11 cellular contexts compared by ENCODE assay signal in genomic region chr6:42448906-42449659, GRCh38. TPM values are rescaled to one million over a fixed set of nuclear protein-coding genes. Genes with fewer than 3 reads are reported as not detected.
DNase-seq lines count a peak whose midpoint lies in the region; ATAC-seq, FAIRE-seq and TF ChIP-seq lines count a peak whose summit lies in the region.
"Had no signal": no experiment of that assay in that cellular context is flagged by ENCODE, and none has a peak within 500 bp of the region (broad histone marks: within the 10 kb centered on the region; RNA-seq: fewer than 3 reads in every experiment).

No MANE protein-coding gene starts in this region.

- H3K4me1 Mint-ChIP-seq in activated CD8-positive, alpha-beta T cell treated with anti-CD3 and anti-CD28 coated beads, Interleukin-2, amount 10 ng/mL, durations not matched to agents 7 days and 5 days (ENCODE audit: low read depth): peaks cover 56% of the 10 kb centered on the region

- no peaks in the 10 kb centered on the region for H3K79me2 ChIP-seq in HepG2 (ENCODE audit: insufficient read depth, low read length)

- no peak for FAIRE-seq in HepG2 (lab: Jason Lieb, UNC)
- FAIRE-seq: endometrium had no signal

- H3K27me3 Mint-ChIP-seq in activated CD8-positive, alpha-beta T cell treated with anti-CD3 and anti-CD28 coated beads, Interleukin-2, amount 10 ng/mL, durations not matched to agents 7 days and 5 days (ENCODE audit: low read depth): peaks cover 2% of the 10 kb centered on the region

- DNase-seq in heart left ventricle (no peak), right atrium auricular region (ENCODE audit: low spot score) (no peak), HepG2 (ENCODE audit: low spot score) (no peak), dedifferentiated amniotic fluid mesenchymal stem cell (ENCODE audit: extremely low spot score) (no peak)
- no peak for DNase-seq in activated CD8-positive, alpha-beta T cell treated with anti-CD3 and anti-CD28 coated beads, Interleukin-2, amount 10 ng/mL, durations not matched to agents 7 days and 5 days
- no peak for DNase-seq in stimulated activated CD4-positive, alpha-beta T cell treated with anti-CD3 and anti-CD28 coated beads, Interleukin-4, amount 100 ng/mL, for 1 hour
- DNase-seq: activated CD4-positive, alpha-beta T cell treated with anti-CD3 and anti-CD28 coated beads for 1 hour; NCI-H510A had no signal

- H2AFZ ChIP-seq in HepG2 (ENCODE audit: low read length): no peak overlapping the region

- no peaks in the 10 kb centered on the region; the same call in 1 of the 2 replicates for H4K20me1 ChIP-seq in HepG2 (ENCODE audit: insufficient read depth, low read length)

- in situ Hi-C loops in HepG2 (cut with HindIII; ENCODE audit: extremely low pct_ligation_motif_present, low pct_unique_long_range_greater_than_20kb): no loop called here

- POLR2A ChIA-PET in activated CD8-positive, alpha-beta T cell treated with anti-CD3 and anti-CD28 coated beads, Interleukin-2, amount 10 ng/mL, durations not matched to agents 7 days and 5 days (lab: Charles Lee): interaction anchor here (0.6 kb wide), 1 partner anchor 486 kb away, joined by 3 read pairs; no protein-coding TSS in a partner anchor
- POLR2A ChIA-PET in HepG2 (lab: Yijun Ruan, JAX): no interaction called here

- CTCF ChIA-PET in activated CD8-positive, alpha-beta T cell treated with anti-CD3 and anti-CD28 coated beads, Interleukin-2, amount 10 ng/mL, durations not matched to agents 7 days and 5 days (lab: Charles Lee): interaction anchor here (0.7 to 1.1 kb wide), 6 partner anchors 16 to 235 kb away, joined by 3 to 5 read pairs (median 4); no protein-coding TSS in a partner anchor
- CTCF ChIA-PET in HepG2 (lab: Yijun Ruan, JAX; ENCODE audit: low intra/inter-chr PET ratio, low total read pairs): no interaction called here

- H3K27me3 ChIP-seq in heart left ventricle (no peaks in the 10 kb centered on the region), right atrium auricular region (no peaks in the 10 kb centered on the region), iPS-18a (ENCODE audit: control insufficient read depth, insufficient read depth, low read length) (no peaks in the 10 kb centered on the region), HepG2 (ENCODE audit: control insufficient read depth in 1 of 2, insufficient read depth in 2 of 2, low read length in 2 of 2) (peaks cover 9 to 86% of the 10 kb centered on the region in 2 experiments; a peak in 4 of 5 replicates)

- H3K9ac ChIP-seq in iPS-18a (ENCODE audit: low read length) (no peak overlapping the region), HepG2 (ENCODE audit: insufficient read depth, low read depth, low read length) (no peak overlapping the region)

- BruUV-seq in HepG2 (replicated peaks; lab: Mats Ljungman, UMichigan): no TSS peak

- peak overlapping the region in 6 of 12 donors; percentile 24 to 91 (median 52) for H3K27ac ChIP-seq in heart left ventricle
- no peak overlapping the region for H3K27ac ChIP-seq in right atrium auricular region
- no peak overlapping the region for H3K27ac ChIP-seq in iPS-18a (ENCODE audit: low read length)
- peak overlapping the region; percentile 27 for H3K27ac ChIP-seq in urinary bladder (ENCODE audit: low read depth)
- no peak overlapping the region for H3K27ac ChIP-seq in HepG2 (ENCODE audit: extremely low read length, insufficient read depth, low read length)

- TF ChIP-seq EP300 in HepG2 (IDR thresholded peaks at IDR 0.05; ENCODE audit: low read depth in 2 of 2, low read length in 2 of 2) (no peak), HepG2 (CRISPR knock-in tag; IDR thresholded peaks at IDR 0.05; ENCODE audit: borderline replicate concordance) (no peak)

- H3K4me3 ChIP-seq in heart left ventricle (peak overlapping the region in 8 of 12 donors; percentile 65 to 98 (median 88)), right atrium auricular region (no peak overlapping the region), iPS-18a (ENCODE audit: low read length) (peak overlapping the region; percentile 80), urinary bladder (ENCODE audit: low read depth, low read length) (peak overlapping the region; percentile 27), HepG2 (replicated peaks in 1 of 3; ENCODE audit: insufficient read depth in 1 of 3, low read depth in 2 of 3, low read length in 3 of 3) (no peak overlapping the region)

- ATAC-seq in heart left ventricle (no peak), HepG2 (no peak)
- ATAC-seq in activated CD8-positive, alpha-beta T cell treated with anti-CD3 and anti-CD28 coated beads, Interleukin-2, amount 10 ng/mL, durations not matched to agents 7 days and 5 days: no peak

- H3K4me1 ChIP-seq in heart left ventricle (peaks cover 0 to 49% (median 18%) of the 10 kb centered on the region in 12 donors), right atrium auricular region (peaks cover 0 to 30% of the 10 kb centered on the region in 2 donors), iPS-18a (ENCODE audit: control insufficient read depth, low read depth, low read length) (peaks cover 18% of the 10 kb centered on the region), urinary bladder (ENCODE audit: insufficient read depth) (peaks cover 3% of the 10 kb centered on the region), HepG2 (ENCODE audit: insufficient read depth, low read length) (peaks cover 11% of the 10 kb centered on the region)

- H3K9me3 Mint-ChIP-seq in activated CD8-positive, alpha-beta T cell treated with anti-CD3 and anti-CD28 coated beads, Interleukin-2, amount 10 ng/mL, durations not matched to agents 7 days and 5 days (ENCODE audit: insufficient read depth): no peaks in the 10 kb centered on the region

- TF ChIP-seq POLR2A in heart left ventricle (IDR thresholded peaks at IDR 0.05): no peak
- no peak for TF ChIP-seq POLR2A in HepG2 (IDR thresholded peaks at IDR 0.05; ENCODE audit: insufficient read depth in 1 of 2, low read depth in 2 of 2, low read length in 2 of 2)

- H3K36me3 ChIP-seq in heart left ventricle (no peaks in the 10 kb centered on the region), right atrium auricular region (no peaks in the 10 kb centered on the region), iPS-18a (ENCODE audit: control insufficient read depth, low read depth, low read length) (peaks cover 3% of the 10 kb centered on the region), urinary bladder (ENCODE audit: insufficient read depth) (peaks cover 2% of the 10 kb centered on the region), HepG2 (replicated peaks in 1 of 2; ENCODE audit: control insufficient read depth in 1 of 2, insufficient read depth in 2 of 2, low read length in 2 of 2) (no peaks in the 10 kb centered on the region)

- peaks cover 41% of the 10 kb centered on the region for H3K36me3 Mint-ChIP-seq in activated CD8-positive, alpha-beta T cell treated with anti-CD3 and anti-CD28 coated beads, Interleukin-2, amount 10 ng/mL, durations not matched to agents 7 days and 5 days (ENCODE audit: low read depth)

- H3K9me3 ChIP-seq in heart left ventricle: no peaks in the 10 kb centered on the region
- no peaks in the 10 kb centered on the region for H3K9me3 ChIP-seq in right atrium auricular region
- no peaks in the 10 kb centered on the region for H3K9me3 ChIP-seq in iPS-18a (ENCODE audit: control insufficient read depth, low read depth, low read length)
- no peaks in the 10 kb centered on the region for H3K9me3 ChIP-seq in HepG2 (ENCODE audit: low read length)

- intact Hi-C loops in heart left ventricle (cut with DNase I) (no loop called here), HepG2 (cut with micrococcal nuclease; ENCODE audit: unreplicated experiment) (no loop called here)

- H3K27ac Mint-ChIP-seq in activated CD8-positive, alpha-beta T cell treated with anti-CD3 and anti-CD28 coated beads, Interleukin-2, amount 10 ng/mL, durations not matched to agents 7 days and 5 days: no peak overlapping the region

- WGBS in heart left ventricle, 4 donors: 55 to 59% (median 57%) methylated on average over 7 of the region's 7 CpGs
- 27% methylated on average over 7 of the region's 7 CpGs for WGBS in urinary bladder
- 27% methylated on average over 7 of the region's 7 CpGs for WGBS in HepG2 (ENCODE audit: low lambda C conversion rate)

- TF ChIP-seq RAD21 in HepG2 (CRISPR knock-in tag; IDR thresholded peaks at IDR 0.05): no peak

- TF ChIP-seq CTCF in heart left ventricle (IDR thresholded peaks at IDR 0.05) (no peak), right atrium auricular region (IDR thresholded peaks at IDR 0.05) (no peak), HepG2 (CRISPR knock-in tag; IDR thresholded peaks at IDR 0.05) (no peak)

- no peak overlapping the region for H3K4me2 ChIP-seq in HepG2 (ENCODE audit: low read depth, low read length)

- H3K4me3 Mint-ChIP-seq in activated CD8-positive, alpha-beta T cell treated with anti-CD3 and anti-CD28 coated beads, Interleukin-2, amount 10 ng/mL, durations not matched to agents 7 days and 5 days: peak overlapping the region; percentile 91

RNA-seq across cellular contexts. Expression of gene TRERF1, which starts 2.6 kb away (rescaled TPM):
- total RNA-seq in heart left ventricle: 1 to 10 TPM in 8 of 9 donors, under 1 TPM in 1; 0.53 to 4.5 (median 1.7) TPM
- 1 to 10 TPM; 1.0 to 1.2 TPM for polyA plus RNA-seq in heart left ventricle
- 1 to 10 TPM; 1.9 to 2.5 TPM for total RNA-seq in right atrium auricular region
- total RNA-seq in activated CD8-positive, alpha-beta T cell treated with anti-CD3 and anti-CD28 coated beads, Interleukin-2, amount 10 ng/mL, durations not matched to agents 7 days and 5 days: 10 to 100 TPM; 11.3 to 11.8 TPM
- 12.1 TPM for total RNA-seq in urinary bladder
- 7.9 TPM for polyA plus RNA-seq in urinary bladder
- total RNA-seq in HepG2 (2016; rRNA removed; fragmentation: Illumina TruSeq; extraction: Trizol): 0.02 TPM in 1 of 2 replicates, not detected in the other
- 0.09 TPM in 1 of 2 replicates, not detected in the other for total RNA-seq in HepG2 (2016; cell fraction: cytosol; rRNA removed; fragmentation: Illumina TruSeq; extraction: Trizol; ENCODE audit: low read depth)
- not detected in 2 replicates for total RNA-seq in HepG2 (2016; cell fraction: insoluble cytoplasmic fraction; rRNA removed; fragmentation: Illumina TruSeq; extraction: Trizol)
- total RNA-seq in HepG2 (2016; cell fraction: membrane; rRNA removed; fragmentation: Illumina TruSeq; extraction: Trizol): 0.03 TPM in 1 of 2 replicates, not detected in the other
- 0.09 TPM in 1 of 2 replicates, not detected in the other for total RNA-seq in HepG2 (2016; cell fraction: nucleus; rRNA removed; fragmentation: Illumina TruSeq; extraction: Trizol)
- polyA plus RNA-seq in HepG2 (2011; rRNA removed): 0.03 TPM in 1 of 2 replicates, not detected in the other
- polyA plus RNA-seq in HepG2 (2011; cell fraction: cytosol; rRNA removed): 0.01 TPM in 1 of 2 replicates, not detected in the other
- polyA plus RNA-seq in HepG2 (2011; cell fraction: nucleus; rRNA removed): 0.06 and 0.07 TPM in 2 replicates
- 0.05 and 0.07 TPM in 2 replicates for polyA plus RNA-seq in HepG2 (2012)
- not detected in 2 replicates for polyA plus RNA-seq in HepG2 (2016; cell fraction: cytosol; fragmentation: Illumina TruSeq; extraction: Trizol; ENCODE audit: low read depth)
- 0.08 TPM in 1 of 2 replicates, not detected in the other for polyA plus RNA-seq in HepG2 (2016; cell fraction: insoluble cytoplasmic fraction; fragmentation: Illumina TruSeq; extraction: Trizol; ENCODE audit: low read depth)
- not detected in 2 replicates for polyA plus RNA-seq in HepG2 (2016; cell fraction: membrane; fragmentation: Illumina TruSeq; extraction: Trizol; ENCODE audit: low read depth)
- polyA plus RNA-seq in HepG2 (2016; cell fraction: nucleus; fragmentation: Illumina TruSeq; extraction: Trizol; ENCODE audit: insufficient read depth, low read depth): 0.08 TPM in 1 of 2 replicates, not detected in the other
- polyA minus RNA-seq in HepG2 (2011; rRNA and poly(A)+ RNA removed; ENCODE audit: low replicate concordance): 0.16 and 3.9 TPM in 2 replicates
- polyA minus RNA-seq in HepG2 (2011; cell fraction: cytosol; rRNA and poly(A)+ RNA removed): not detected in 2 replicates
- 0.12 and 0.13 TPM in 2 replicates for polyA minus RNA-seq in HepG2 (2011; cell fraction: nucleus; rRNA and poly(A)+ RNA removed)

Comparison
In these comparisons a context has a peak if more than half of its experiments do, and no peak if none do; other contexts are left out.
1. H3K4me3 ChIP-seq: peak in heart left ventricle (8 of 12), iPS-18a (single experiment) and urinary bladder (single experiment); none in right atrium auricular region (0 of 2) and HepG2 (0 of 3).